In genomic region chr21:16193758-16194606, GRCh38 we compare ENCODE assay signal across 9 cellular contexts.
A peak's percentile ranks its signal among the peaks of the same experiment; 100 is the strongest.
DNase-seq lines count a peak whose midpoint lies in the region; ATAC-seq and TF ChIP-seq lines count a peak whose summit lies in the region.
"Had no signal": no experiment of that assay in that cellular context is flagged by ENCODE, and none has a peak within 500 bp of the region (broad histone marks: within the 10 kb centered on the region; RNA-seq: fewer than 3 reads in every experiment).

No MANE protein-coding gene starts in this region.

- WGBS in ovary, 3 donors, result 1 to 2% (median 1%) methylated on average over 9 of the region's 9 CpGs

- no peaks in the 10 kb centered on the region for H3K36me3 Mint-ChIP-seq in activated naive CD4-positive, alpha-beta T cell treated with anti-CD3 and anti-CD28 coated beads, Interleukin-2, amount 10 ng/mL, durations not matched to agents 7 days and 5 days
- no peaks in the 10 kb centered on the region; the same call in 1 of the 2 replicates for H3K36me3 Mint-ChIP-seq in WTC11

- peak overlapping the region; percentile 46 for H3K4me3 Mint-ChIP-seq in activated naive CD4-positive, alpha-beta T cell treated with anti-CD3 and anti-CD28 coated beads, Interleukin-2, amount 10 ng/mL, durations not matched to agents 7 days and 5 days
- no peak overlapping the region for H3K4me3 Mint-ChIP-seq in WTC11

- H3K9me3 ChIP-seq in ovary, result peaks cover 0 to 3% of the 10 kb centered on the region in 2 donors
- H3K9me3 ChIP-seq: neutrophil had no signal

- H3K4me1 Mint-ChIP-seq in activated naive CD4-positive, alpha-beta T cell treated with anti-CD3 and anti-CD28 coated beads, Interleukin-2, amount 10 ng/mL, durations not matched to agents 7 days and 5 days, result peaks cover 12% of the 10 kb centered on the region
- H3K4me1 Mint-ChIP-seq in WTC11, result peaks cover 15% of the 10 kb centered on the region

- POLR2A ChIA-PET in WTC11 (lab: Charles Lee), result interaction anchor here (0.6 to 1.0 kb wide), 2 partner anchors 40 to 281 kb away, joined by 3 to 8 read pairs; no protein-coding TSS in a partner anchor

- peaks cover 9% of the 10 kb centered on the region for H3K27me3 Mint-ChIP-seq in activated naive CD4-positive, alpha-beta T cell treated with anti-CD3 and anti-CD28 coated beads, Interleukin-2, amount 10 ng/mL, durations not matched to agents 7 days and 5 days
- no peaks in the 10 kb centered on the region for H3K27me3 Mint-ChIP-seq in WTC11 (ENCODE audit: low read depth)

- TF ChIP-seq CTCF in WTC11 (IDR thresholded peaks at IDR 0.05), result no peak
- TF ChIP-seq CTCF in ovary (IDR thresholded peaks at IDR 0.05), result no peak

- CTCF ChIA-PET in activated naive CD4-positive, alpha-beta T cell treated with anti-CD3 and anti-CD28 coated beads, Interleukin-2, amount 10 ng/mL, durations not matched to agents 7 days and 5 days (lab: Charles Lee), result interaction anchor here (0.6 to 0.7 kb wide), 2 partner anchors 106 to 776 kb away, joined by 3 to 4 read pairs; no protein-coding TSS in a partner anchor
- CTCF ChIA-PET in WTC11 (lab: Charles Lee), result interaction anchor here (0.6 to 1.5 kb wide), 9 partner anchors 16 to 137 kb away, joined by 3 to 11 read pairs (median 4); no protein-coding TSS in a partner anchor

- intact Hi-C loops in Right ventricle myocardium superior (cut with DNase I) (loop anchor here (10.0 kb wide), 1 partner anchor 141 kb away; no protein-coding TSS in a partner anchor), ovary (cut with DNase I) (loop anchor here in 1 of 4 donors (10.0 kb wide), 1 partner anchor 111 kb away; no protein-coding TSS in a partner anchor)

- H3K4me1 ChIP-seq in ovary (ENCODE audit: insufficient read depth), result no peaks in the 10 kb centered on the region

- no peak for TF ChIP-seq EP300 in ovary (IDR thresholded peaks at IDR 0.05)

- peak overlapping the region; percentile 35 to 84 for H3K27ac ChIP-seq in ovary
- H3K27ac ChIP-seq: neutrophil had no signal

- no peaks in the 10 kb centered on the region for H3K27me3 ChIP-seq in ovary

- peak; percentile 9 for TF ChIP-seq POLR2A in ovary (IDR thresholded peaks at IDR 0.05)

- H3K27ac Mint-ChIP-seq in activated naive CD4-positive, alpha-beta T cell treated with anti-CD3 and anti-CD28 coated beads, Interleukin-2, amount 10 ng/mL, durations not matched to agents 7 days and 5 days, result peak overlapping the region; percentile 72
- H3K27ac Mint-ChIP-seq in WTC11, result peak overlapping the region; percentile 68

- H3K36me3 ChIP-seq in ovary, result no peaks in the 10 kb centered on the region
- H3K36me3 ChIP-seq: neutrophil had no signal

- peak; percentile 35 for DNase-seq in activated naive CD4-positive, alpha-beta T cell treated with anti-CD3 and anti-CD28 coated beads, Interleukin-2, amount 10 ng/mL, durations not matched to agents 7 days and 5 days
- no peak for DNase-seq in activated naive CD4-positive, alpha-beta T cell treated with Interleukin-2 at 50 U/mL for 16 hours
- peak; percentile 80 for DNase-seq in HS-27A (ENCODE audit: low read depth)
- peak; percentile 24 for DNase-seq in WTC11 (ENCODE audit: low spot score)
- peak; percentile 75 for DNase-seq in Right ventricle myocardium superior
- DNase-seq in ovary, result peak; percentile 59 to 71 (median 67)
- no peak for DNase-seq in NCI-H1436 (lab: John Stamatoyannopoulos, UW)
- no peak for DNase-seq in NCI-H146 treated with DMSO at 0.1 percent for 48 hours (lab: John Stamatoyannopoulos, UW; ENCODE audit: unreplicated experiment)

- no peaks in the 10 kb centered on the region for H3K9me3 Mint-ChIP-seq in activated naive CD4-positive, alpha-beta T cell treated with anti-CD3 and anti-CD28 coated beads, Interleukin-2, amount 10 ng/mL, durations not matched to agents 7 days and 5 days
- peaks cover 21% of the 10 kb centered on the region for H3K9me3 Mint-ChIP-seq in WTC11

- H3K4me3 ChIP-seq in ovary, result peak overlapping the region; percentile 46

- ATAC-seq in WTC11, result peak; percentile 83
- peak; percentile 94 for ATAC-seq in Right ventricle myocardium superior (ENCODE audit: poor library complexity)

TF ChIP-seq in WTC11, 78 proteins besides CTCF, POLR2A, EP300 and RAD21:
- TF ChIP-seq ETV6 (CRISPR knock-in tag; IDR thresholded peaks at IDR 0.05) (no peak), ELF4 (CRISPR knock-in tag; IDR thresholded peaks at IDR 0.05; ENCODE audit: low read depth) (no peak), SOX15 (CRISPR knock-in tag; IDR thresholded peaks at IDR 0.05) (no peak), ESRRA (CRISPR knock-in tag; IDR thresholded peaks at IDR 0.05; ENCODE audit: borderline replicate concordance) (no peak), ZNF416 (CRISPR knock-in tag; IDR thresholded peaks at IDR 0.05) (no peak), E2F4 (CRISPR knock-in tag; IDR thresholded peaks at IDR 0.05; ENCODE audit: borderline replicate concordance, low read depth) (no peak), TEAD1 (CRISPR knock-in tag; IDR thresholded peaks at IDR 0.05) (no peak), ZNF671 (CRISPR knock-in tag; IDR thresholded peaks at IDR 0.05) (no peak), EMX1 (CRISPR knock-in tag; IDR thresholded peaks at IDR 0.05) (no peak), NR1H2 (CRISPR knock-in tag; IDR thresholded peaks at IDR 0.05) (no peak)

Comparison
In these comparisons a context has a peak if more than half of its experiments do, and no peak if none do; other contexts are left out.
1. DNase-seq: peak in activated naive CD4-positive, alpha-beta T cell treated with anti-CD3 and anti-CD28 coated beads, Interleukin-2, amount 10 ng/mL, durations not matched to agents 7 days and 5 days (single experiment), HS-27A (single experiment), WTC11 (single experiment), Right ventricle myocardium superior (single experiment) and ovary (5 of 5); none in activated naive CD4-positive, alpha-beta T cell treated with Interleukin-2 at 50 U/mL for 16 hours (single experiment), NCI-H1436 (single experiment) and NCI-H146 treated with DMSO at 0.1 percent for 48 hours (single experiment).